In genomic region chr12:46265102-46265501, GRCh38 we compare ENCODE assay signal across 13 cellular contexts. TPM values are rescaled to one million over a fixed set of nuclear protein-coding genes. Genes with fewer than 3 reads are reported as not detected.
DNase-seq lines count a peak whose midpoint lies in the region; ATAC-seq, FAIRE-seq and TF ChIP-seq lines count a peak whose summit lies in the region.
"Had no signal": no experiment of that assay in that cellular context is flagged by ENCODE, and none has a peak within 500 bp of the region (broad histone marks: within the 10 kb centered on the region; RNA-seq: fewer than 3 reads in every experiment).

No MANE protein-coding gene starts in this region.

- H3K4me1 ChIP-seq in right atrium auricular region (peaks cover 0 to 57% of the 10 kb centered on the region in 2 donors), right cardiac atrium (ENCODE audit: control insufficient read depth, insufficient read depth, low read length) (peaks cover 5% of the 10 kb centered on the region), OCI-LY7 (ENCODE audit: insufficient read depth, low read length, poor library complexity, severe bottlenecking) (peaks cover 44% of the 10 kb centered on the region), tibial artery (peaks cover 0 to 70% (median 29%) of the 10 kb centered on the region in 4 donors)

- H3K27ac ChIP-seq in right atrium auricular region (peak overlapping the region; percentile 87 to 88), right cardiac atrium (ENCODE audit: low read length) (no peak overlapping the region), OCI-LY7 (ENCODE audit: low read depth, low read length, poor library complexity, severe bottlenecking) (no peak overlapping the region), tibial artery (peak overlapping the region; percentile 21 to 91)

- DNase-seq in right atrium auricular region (ENCODE audit: low spot score) = no peak
- DNase-seq in right cardiac atrium = no peak
- DNase-seq in OCI-LY7 (ENCODE audit: low spot score) = no peak
- DNase-seq in tibial artery = no peak
- DNase-seq in RCC 7860 (ENCODE audit: low spot score) = no peak
- DNase-seq in HTR-8/SVneo (ENCODE audit: insufficient read length, low spot score) = no peak
- no peak for DNase-seq in DMS153 (lab: John Stamatoyannopoulos, UW)
- DNase-seq: KG1, midbrain, NCI-H187, NCI-H510A treated with DMSO at 0.1 percent for 48 hours had no signal

- POLR2A ChIA-PET in OCI-LY7 (lab: Charles Lee) = no interaction called here

- no peak overlapping the region for H2AFZ ChIP-seq in OCI-LY7 (ENCODE audit: low read length)

- intact Hi-C loops in right cardiac atrium (cut with DNase I) (no loop called here), OCI-LY7 (cut with micrococcal nuclease; ENCODE audit: unreplicated experiment) (loop anchor here (5.0 to 10.0 kb wide), 2 partner anchors 158 to 950 kb away; no protein-coding TSS in a partner anchor), tibial artery (cut with DNase I; ENCODE audit: low total_unique reads) (loop anchor here (5.0 kb wide), 2 partner anchors 103 to 107 kb away; partner anchors contain the start of gene SLC38A2)

- FAIRE-seq in RCC 7860 (lab: Jason Lieb, UNC) = no peak
- FAIRE-seq in HTR-8/SVneo (lab: Jason Lieb, UNC) = no peak
- FAIRE-seq: colon had no signal

- H3K4me3 ChIP-seq in right atrium auricular region = no peak overlapping the region
- no peak overlapping the region for H3K4me3 ChIP-seq in right cardiac atrium (ENCODE audit: low read length)
- peak overlapping the region; percentile 92 for H3K4me3 ChIP-seq in OCI-LY7 (ENCODE audit: low read depth, low read length, poor library complexity, severe bottlenecking)
- peak overlapping the region; percentile 0 for H3K4me3 ChIP-seq in iPS-11a (ENCODE audit: low read depth, low read length)
- H3K4me3 ChIP-seq in tibial artery = no peak overlapping the region

- H3K36me3 ChIP-seq in right atrium auricular region (no peaks in the 10 kb centered on the region), OCI-LY7 (ENCODE audit: insufficient read depth, low read length) (peaks cover 80% of the 10 kb centered on the region), tibial artery (no peaks in the 10 kb centered on the region)

- H3K9me3 ChIP-seq in right atrium auricular region (no peaks in the 10 kb centered on the region), right cardiac atrium (ENCODE audit: control insufficient read depth, low read length) (no peaks in the 10 kb centered on the region), OCI-LY7 (ENCODE audit: low read length) (no peaks in the 10 kb centered on the region), tibial artery (no peaks in the 10 kb centered on the region)

- TF ChIP-seq CTCF in right atrium auricular region (IDR thresholded peaks at IDR 0.05) (no peak), OCI-LY7 (conservative IDR thresholded peaks at IDR 0.05; ENCODE audit: low read length) (no peak), tibial artery (IDR thresholded peaks at IDR 0.05) (no peak)

- CTCF ChIA-PET in OCI-LY7 (lab: Charles Lee; ENCODE audit: unreplicated experiment) = no interaction called here

- H3K79me2 ChIP-seq in OCI-LY7 (ENCODE audit: insufficient read depth, low read depth, low read length) = peaks cover 88% of the 10 kb centered on the region

- H3K27me3 ChIP-seq in right atrium auricular region (no peaks in the 10 kb centered on the region), right cardiac atrium (ENCODE audit: control insufficient read depth, insufficient read depth) (no peaks in the 10 kb centered on the region), tibial artery (no peaks in the 10 kb centered on the region)

- peak overlapping the region; percentile 99 for H3K4me2 ChIP-seq in OCI-LY7 (ENCODE audit: low read length)

- peaks cover 63% of the 10 kb centered on the region for H4K20me1 ChIP-seq in OCI-LY7 (ENCODE audit: insufficient read depth, low read length)

- H3K9me2 ChIP-seq in OCI-LY7 (ENCODE audit: insufficient read depth, low read length) = no peaks in the 10 kb centered on the region

- no peak for ATAC-seq in right cardiac atrium

- BruUV-seq in OCI-LY7 (replicated peaks; lab: Mats Ljungman, UMichigan) = no TSS peak

RNA-seq across cellular contexts. Expression of gene SLC38A1, which starts 3.7 kb away (rescaled TPM):
- 100 to 1,000 TPM in 1 of 2 donors, 10 to 100 TPM in 1; 79.6 to 116 TPM for total RNA-seq in right atrium auricular region
- total RNA-seq in right cardiac atrium = 10 to 100 TPM; 53.5 to 82.4 (median 65.7) TPM
- 20.8 TPM for polyA plus RNA-seq in right cardiac atrium
- 114 and 117 TPM in 2 replicates for total RNA-seq in OCI-LY7 (2014; rRNA removed; shearing (Covaris generic))
- 163 and 165 TPM in 2 replicates for total RNA-seq in OCI-LY7 (2022)

Comparison
In these comparisons a context has a peak if more than half of its experiments do, and no peak if none do; other contexts are left out.
1. H3K27ac ChIP-seq: peak in right atrium auricular region (2 of 2) and tibial artery (2 of 2); none in right cardiac atrium (single experiment) and OCI-LY7 (single experiment).
2. H3K4me3 ChIP-seq: peak in OCI-LY7 (single experiment) and iPS-11a (single experiment); none in right atrium auricular region (0 of 2), right cardiac atrium (single experiment) and tibial artery (0 of 2).
3. intact Hi-C loops: an anchor here in OCI-LY7 (5.0 to 10.0 kb wide) and tibial artery (5.0 kb wide); none called in right cardiac atrium.